Comparison of ENCODE assay signal across 12 cellular contexts in the genomic region with DNA sequence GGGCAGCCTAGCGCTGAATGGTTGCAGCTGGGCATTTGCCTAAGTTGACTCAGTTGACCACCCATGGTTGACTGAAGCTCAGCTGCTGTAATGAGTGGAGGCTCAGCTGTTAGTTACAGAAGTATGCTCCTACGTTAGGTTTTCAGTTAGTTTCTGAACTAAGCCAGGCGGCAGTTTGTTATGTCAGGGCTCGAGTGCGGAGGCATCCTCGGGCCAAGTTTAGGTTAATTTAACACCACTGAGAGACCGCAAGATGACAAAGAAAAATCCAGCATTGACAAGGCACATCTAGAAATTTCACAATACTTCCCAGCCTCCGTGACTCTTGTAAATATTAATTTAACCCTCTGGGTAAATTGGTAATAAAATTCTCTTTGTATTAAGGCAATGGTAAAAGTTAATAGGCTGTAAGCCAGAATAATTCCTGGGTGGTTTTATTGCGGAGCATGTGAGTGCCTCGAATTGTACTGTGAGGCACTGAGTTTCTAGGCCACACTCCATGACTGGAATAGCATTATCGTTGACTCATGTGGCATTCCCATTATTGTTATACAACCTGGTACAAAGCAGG. TPM values are rescaled to one million over a fixed set of nuclear protein-coding genes. Genes with fewer than 3 reads are reported as not detected.
A peak's percentile ranks its signal among the peaks of the same experiment; 100 is the strongest.
DNase-seq lines count a peak whose midpoint lies in the region; ATAC-seq and TF ChIP-seq lines count a peak whose summit lies in the region.
"Had no signal": no experiment of that assay in that cellular context is flagged by ENCODE, and none has a peak within 500 bp of the region (broad histone marks: within the 10 kb centered on the region; RNA-seq: fewer than 3 reads in every experiment).

No MANE protein-coding gene starts in this region.

- peaks cover 0 to 7% of the 10 kb centered on the region in 2 donors for H3K4me1 ChIP-seq in left lung

- TF ChIP-seq CTCF in left lung (IDR thresholded peaks at IDR 0.05) = no peak
- no peak for TF ChIP-seq CTCF in brain microvascular endothelial cell (IDR thresholded peaks at IDR 0.05; ENCODE audit: low read depth, low read length, missing control alignments)

- H3K27ac ChIP-seq in left lung (no peak overlapping the region), brain microvascular endothelial cell (no peak overlapping the region)

- intact Hi-C loops in left lung (cut with DNase I) = no loop called here

- in situ Hi-C loops in brain microvascular endothelial cell (cut with HindIII; ENCODE audit: low pct_ligation_motif_present, low sequenced_read_pairs) = no loop called here

- DNase-seq in left lung (no peak), pons (ENCODE audit: low spot score) (no peak), brain microvascular endothelial cell (no peak), NCI-H226 (no peak)
- no peak for DNase-seq in activated CD8-positive, alpha-beta memory T cell treated with anti-CD3 and anti-CD28 coated beads for 24 hours
- DNase-seq: activated CD4-positive, alpha-beta T cell treated with anti-CD3 and anti-CD28 coated beads for 48 hours; erythroblast; left ventricle myocardium superior; right lobe of liver had no signal

- H3K36me3 ChIP-seq in left lung (no peaks in the 10 kb centered on the region), brain microvascular endothelial cell (replicated peaks) (no peaks in the 10 kb centered on the region)
- H3K36me3 ChIP-seq: right lobe of liver had no signal

- H3K27me3 ChIP-seq in left lung (no peaks in the 10 kb centered on the region), brain microvascular endothelial cell (replicated peaks) (no peaks in the 10 kb centered on the region)
- H3K27me3 ChIP-seq: right lobe of liver had no signal

- ATAC-seq in GM18873 (IDR thresholded peaks at IDR 0.05; ENCODE audit: low FRiP score, unreplicated experiment) (peak; percentile 81), HG02678 (IDR thresholded peaks at IDR 0.05; ENCODE audit: unreplicated experiment) (peak; percentile 75), HG03558 (IDR thresholded peaks at IDR 0.05; ENCODE audit: extremely low read depth, unreplicated experiment) (peak; percentile 51), left lung (peak; percentile 20)
- ATAC-seq: left ventricle myocardium superior had no signal

- no peaks in the 10 kb centered on the region for H3K9me3 ChIP-seq in left lung
- H3K9me3 ChIP-seq: right lobe of liver had no signal

- H3K4me3 ChIP-seq in left lung = no peak overlapping the region
- no peak overlapping the region for H3K4me3 ChIP-seq in brain microvascular endothelial cell (ENCODE audit: low read depth, low read length)
- H3K4me3 ChIP-seq: right lobe of liver had no signal

RNA-seq across cellular contexts. Expression of a gene that starts 33.1 kb away (rescaled TPM):
- 10 to 100 TPM; 10.1 to 14.4 TPM for total RNA-seq in left lung

Comparison
In these comparisons a context has a peak if more than half of its experiments do, and no peak if none do; other contexts are left out.
1. ATAC-seq: peak in every context shown above with its lines; median percentile 81 in GM18873; 75 in HG02678; 51 in HG03558; 20 in left lung.